Comparison of ENCODE assay signal across 24 cellular contexts in genomic region chr5:120942551-120942950, GRCh38.
DNase-seq lines count a peak whose midpoint lies in the region; ATAC-seq and TF ChIP-seq lines count a peak whose summit lies in the region.
"Had no signal": no experiment of that assay in that cellular context is flagged by ENCODE, and none has a peak within 500 bp of the region (broad histone marks: within the 10 kb centered on the region; RNA-seq: fewer than 3 reads in every experiment).

No MANE protein-coding gene starts in this region.

- intact Hi-C loops in adrenal gland (cut with DNase I): no loop called here
- intact Hi-C loops in A673 (cut with micrococcal nuclease; ENCODE audit: unreplicated experiment): no loop called here

- no peak overlapping the region for H3K27ac ChIP-seq in adrenal gland
- no peak overlapping the region for H3K27ac ChIP-seq in A673 (ENCODE audit: low read depth, low read length, poor library complexity, severe bottlenecking)
- H3K27ac ChIP-seq: BLaER1, SJSA1, tibial artery had no signal

- H3K36me3 ChIP-seq in adrenal gland (replicated peaks in 1 of 2) (no peaks in the 10 kb centered on the region), A673 (ENCODE audit: insufficient read depth, low read length, poor library complexity, severe bottlenecking) (no peaks in the 10 kb centered on the region)
- H3K36me3 ChIP-seq: BLaER1, SJSA1, tibial artery had no signal

- POLR2A ChIA-PET in A673 (lab: Charles Lee; ENCODE audit: low non-redundant PET): no interaction called here

- H3K27me3 ChIP-seq in adrenal gland (no peaks in the 10 kb centered on the region), A673 (replicated peaks; ENCODE audit: insufficient read depth, low read depth, low read length, poor library complexity) (no peaks in the 10 kb centered on the region)
- H3K27me3 ChIP-seq: BLaER1, SJSA1, tibial artery had no signal

- no TSS peak for BruUV-seq in A673 (replicated peaks; lab: Mats Ljungman, UMichigan)

- peak; percentile 16 for DNase-seq in Daoy (ENCODE audit: low read depth)
- DNase-seq in NCI-H69 (lab: John Stamatoyannopoulos, UW): peak; percentile 30
- peak; percentile 8 for DNase-seq in choroid plexus epithelial cell (ENCODE audit: low read depth)
- peak; percentile 50 to 91 for DNase-seq in foreskin fibroblast
- no peak for DNase-seq in adrenal gland
- DNase-seq in A673 (ENCODE audit: low spot score): no peak
- DNase-seq in NCI-H748 (lab: John Stamatoyannopoulos, UW; ENCODE audit: unreplicated experiment): no peak
- DNase-seq: activated CD4-positive, alpha-beta T cell treated with anti-CD3 and anti-CD28 coated beads, Interleukin-2, amount 10 ng/mL, durations not matched to agents 24 days and 14 days; Caco-2; DMS79 treated with DMSO at 0.1 percent for 48 hours; effector memory CD8-positive, alpha-beta T cell; H7; kidney; NCI-H2081; NCI-H446 treated with DMSO at 0.1 percent for 48 hours; stimulated activated naive CD8-positive, alpha-beta T cell treated with anti-CD3 and anti-CD28 coated beads, Interleukin-15, Interleukin-2, amounts not matched to agents 100 U/mL and 50 U/mL, for 24 hours; T-helper 17 cell; tibial artery had no signal

- no peak for TF ChIP-seq CTCF in choroid plexus epithelial cell (conservative IDR thresholded peaks at IDR 0.05; ENCODE audit: low read depth, low read length)
- TF ChIP-seq CTCF in foreskin fibroblast (IDR thresholded peaks at IDR 0.05; ENCODE audit: low read depth, low read length): no peak
- TF ChIP-seq CTCF in adrenal gland (IDR thresholded peaks at IDR 0.05): no peak
- no peak for TF ChIP-seq CTCF in A673 (conservative IDR thresholded peaks at IDR 0.05; ENCODE audit: low read depth, low read length)

- no peak for TF ChIP-seq POLR2A in adrenal gland (IDR thresholded peaks at IDR 0.05)

- no peak overlapping the region for H3K4me3 ChIP-seq in choroid plexus epithelial cell (ENCODE audit: low read depth, low read length)
- no peak overlapping the region for H3K4me3 ChIP-seq in foreskin fibroblast (ENCODE audit: low read depth in 1 of 2, low read length in 2 of 2)
- H3K4me3 ChIP-seq in adrenal gland: no peak overlapping the region
- no peak overlapping the region for H3K4me3 ChIP-seq in A673 (ENCODE audit: low read depth, low read length, poor library complexity, severe bottlenecking)
- H3K4me3 ChIP-seq: BLaER1, lung, SJSA1, smooth muscle cell, tibial artery had no signal

- no peak for ATAC-seq in GM21515 (IDR thresholded peaks at IDR 0.05; ENCODE audit: unreplicated experiment)
- ATAC-seq: effector memory CD8-positive, alpha-beta T cell; Panc1; stimulated activated naive CD8-positive, alpha-beta T cell treated with anti-CD3 and anti-CD28 coated beads, Interleukin-15, Interleukin-2, amounts not matched to agents 100 U/mL and 50 U/mL, for 24 hours; T-helper 17 cell had no signal

- WGBS in adrenal gland, 4 donors: 77 to 83% (median 81%) methylated on average over 4 of the region's 4 CpGs

- H3K9me3 ChIP-seq in adrenal gland (replicated peaks in 1 of 3) (no peaks in the 10 kb centered on the region), A673 (ENCODE audit: low read depth, low read length, poor library complexity, severe bottlenecking) (no peaks in the 10 kb centered on the region)
- H3K9me3 ChIP-seq: BLaER1, Caco-2, SJSA1, tibial artery had no signal

- CTCF ChIA-PET in A673 (lab: Charles Lee): no interaction called here

- H3K4me1 ChIP-seq in adrenal gland (replicated peaks in 1 of 2): no peaks in the 10 kb centered on the region
- no peaks in the 10 kb centered on the region for H3K4me1 ChIP-seq in A673 (ENCODE audit: insufficient read depth, low read length, poor library complexity, severe bottlenecking)
- H3K4me1 ChIP-seq: BLaER1, Caco-2, SJSA1 had no signal

Comparison
In these comparisons a context has a peak if more than half of its experiments do, and no peak if none do; other contexts are left out.
1. DNase-seq: peak in Daoy (single experiment), NCI-H69 (single experiment), choroid plexus epithelial cell (single experiment) and foreskin fibroblast (2 of 2); none in adrenal gland (0 of 7), A673 (single experiment) and NCI-H748 (single experiment).